Comparison of ENCODE assay signal across 15 cellular contexts in genomic region chr2:175136334-175137215, GRCh38. TPM values are rescaled to one million over a fixed set of nuclear protein-coding genes. Genes with fewer than 3 reads are reported as not detected.
DNase-seq lines count a peak whose midpoint lies in the region; ATAC-seq, FAIRE-seq and TF ChIP-seq lines count a peak whose summit lies in the region.
"Had no signal": no experiment of that assay in that cellular context is flagged by ENCODE, and none has a peak within 500 bp of the region (broad histone marks: within the 10 kb centered on the region; RNA-seq: fewer than 3 reads in every experiment).

No MANE protein-coding gene starts in this region.

- H3K9ac ChIP-seq in HUES6 (ENCODE audit: low read length) (no peak overlapping the region), kidney (ENCODE audit: low read length in 2 of 2) (no peak overlapping the region)
- H3K9ac ChIP-seq: BLaER1 treated with 17β-estradiol and CSF1 and Interleukin-3, amounts not matched to agents 10 nM and 100 nM; parathyroid adenoma had no signal

- H3K27ac ChIP-seq in HUES6 (ENCODE audit: low read depth, low read length) (0 out of 2 replicates have a peak overlapping the region, but pooled peaks have one; percentile 14), kidney (ENCODE audit: low read depth in 2 of 2, low read length in 2 of 2) (no peak overlapping the region)
- H3K27ac ChIP-seq: BLaER1 treated with 17β-estradiol and CSF1 and Interleukin-3, amounts not matched to agents 10 nM and 100 nM; left lung; parathyroid adenoma; thoracic aorta had no signal

- H3K9me3 ChIP-seq in HUES6 (ENCODE audit: control insufficient read depth, insufficient read depth, low read depth, low read length): no peaks in the 10 kb centered on the region
- no peaks in the 10 kb centered on the region for H3K9me3 ChIP-seq in kidney (ENCODE audit: control insufficient read depth in 1 of 2, low read length in 2 of 2)
- H3K9me3 ChIP-seq: BLaER1 treated with 17β-estradiol and CSF1 and Interleukin-3, amounts not matched to agents 10 nM and 100 nM; left lung; thoracic aorta had no signal

- no peaks in the 10 kb centered on the region for H3K27me3 ChIP-seq in HUES6 (ENCODE audit: control insufficient read depth, insufficient read depth, low read length)
- H3K27me3 ChIP-seq: BLaER1 treated with 17β-estradiol and CSF1 and Interleukin-3, amounts not matched to agents 10 nM and 100 nM; left lung had no signal

- H3K4me3 Mint-ChIP-seq in stimulated activated naive B cell treated with anti-CD40 and anti-IgM and Interleukin-4, amounts not matched to agents 10 μg/mL and 1 μg/mL and 100 μg/mL, for 72 hours: no peak overlapping the region

- H3K36me3 ChIP-seq in HUES6 (ENCODE audit: control insufficient read depth, insufficient read depth, low read length) (peaks cover 15% of the 10 kb centered on the region), kidney (ENCODE audit: control insufficient read depth in 1 of 2, insufficient read depth in 2 of 2, low read length in 2 of 2) (no peaks in the 10 kb centered on the region)
- H3K36me3 ChIP-seq: thoracic aorta had no signal

- H3K27ac Mint-ChIP-seq in stimulated activated naive B cell treated with anti-CD40 and anti-IgM and Interleukin-4, amounts not matched to agents 10 μg/mL and 1 μg/mL and 100 μg/mL, for 72 hours: no peak overlapping the region

- no peaks in the 10 kb centered on the region for H3K9me3 Mint-ChIP-seq in stimulated activated naive B cell treated with anti-CD40 and anti-IgM and Interleukin-4, amounts not matched to agents 10 μg/mL and 1 μg/mL and 100 μg/mL, for 72 hours

- in situ Hi-C loops in GM13977 (cut with MboI; ENCODE audit: low pct_unique_long_range_greater_than_20kb, low sequenced_read_pairs, unreplicated experiment): no loop called here

- no peak overlapping the region for H3K4me3 ChIP-seq in HUES6 (ENCODE audit: low read depth, low read length)
- no peak overlapping the region for H3K4me3 ChIP-seq in kidney (ENCODE audit: low read length in 2 of 2)
- H3K4me3 ChIP-seq: BLaER1 treated with 17β-estradiol and CSF1 and Interleukin-3, amounts not matched to agents 10 nM and 100 nM; left lung; thoracic aorta had no signal

- no peaks in the 10 kb centered on the region for H3K27me3 Mint-ChIP-seq in stimulated activated naive B cell treated with anti-CD40 and anti-IgM and Interleukin-4, amounts not matched to agents 10 μg/mL and 1 μg/mL and 100 μg/mL, for 72 hours

- TF ChIP-seq CTCF in GM13977 (IDR thresholded peaks at IDR 0.05; ENCODE audit: extremely low read depth, insufficient read depth, missing control alignments) (no peak), kidney (IDR thresholded peaks at IDR 0.05; ENCODE audit: borderline replicate concordance, extremely low read depth, insufficient read depth) (no peak)

- ATAC-seq in GM19395 (IDR thresholded peaks at IDR 0.05; ENCODE audit: unreplicated experiment): peak; percentile 81
- peak; percentile 65 for ATAC-seq in HG02763 (IDR thresholded peaks at IDR 0.05; ENCODE audit: unreplicated experiment)
- ATAC-seq in stimulated activated naive B cell treated with anti-CD40 and anti-IgM and Interleukin-4, amounts not matched to agents 10 μg/mL and 1 μg/mL and 100 μg/mL, for 72 hours (replicated peaks): no peak
- ATAC-seq: left lung had no signal

- DNase-seq in GM13977 (ENCODE audit: low spot score): peak; percentile 7
- no peak for DNase-seq in H4 (ENCODE audit: low spot score)
- DNase-seq in stimulated activated naive B cell treated with anti-CD40 and anti-IgM and Interleukin-4, amounts not matched to agents 10 μg/mL and 1 μg/mL and 100 μg/mL, for 72 hours: no peak
- DNase-seq in kidney: no peak
- no peak for DNase-seq in NCI-H446 treated with DMSO at 0.1 percent for 48 hours (lab: John Stamatoyannopoulos, UW)
- DNase-seq: activated effector memory CD4-positive, alpha-beta T cell treated with Interleukin-2 at 50 U/mL for 16 hours; left lung; NCI-H1930 had no signal

- intact Hi-C loops in kidney (cut with DNase I): no loop called here

- no peak for FAIRE-seq in kidney (lab: Jason Lieb, UNC)
- FAIRE-seq: colon had no signal

- peaks cover 11 to 39% of the 10 kb centered on the region in 2 donors for H3K4me1 Mint-ChIP-seq in stimulated activated naive B cell treated with anti-CD40 and anti-IgM and Interleukin-4, amounts not matched to agents 10 μg/mL and 1 μg/mL and 100 μg/mL, for 72 hours

- H3K36me3 Mint-ChIP-seq in stimulated activated naive B cell treated with anti-CD40 and anti-IgM and Interleukin-4, amounts not matched to agents 10 μg/mL and 1 μg/mL and 100 μg/mL, for 72 hours: peaks cover 18 to 38% of the 10 kb centered on the region in 2 donors

- H3K4me1 ChIP-seq in HUES6 (ENCODE audit: control insufficient read depth, insufficient read depth, low read length) (peaks cover 18% of the 10 kb centered on the region; the same call in 1 of the 2 replicates), kidney (ENCODE audit: control insufficient read depth in 1 of 2, insufficient read depth in 1 of 2, low read depth in 1 of 2, low read length in 2 of 2) (no peaks in the 10 kb centered on the region)
- H3K4me1 ChIP-seq: left lung had no signal

RNA-seq across cellular contexts. Expression of gene ATF2, which starts 31.4 kb away (rescaled TPM):
- total RNA-seq in H4 (2014; rRNA removed; shearing (Covaris generic)): 25.2 and 30.0 TPM in 2 replicates
- total RNA-seq in kidney: 55.6 TPM
- 14.1 TPM for polyA plus RNA-seq in kidney (ENCODE audit: insufficient read depth, low read depth, low replicate concordance)

RNA-seq across cellular contexts. Expression of gene ATP5MC3, which starts 44.9 kb away (rescaled TPM):
- 230 and 264 TPM in 2 replicates for total RNA-seq in H4 (2014; rRNA removed; shearing (Covaris generic))
- 189 TPM for total RNA-seq in kidney
- polyA plus RNA-seq in kidney (ENCODE audit: insufficient read depth, low read depth, low replicate concordance): 990 TPM

Comparison
In these comparisons a context has a peak if more than half of its experiments do, and no peak if none do; other contexts are left out.
1. ATAC-seq: peak in GM19395 (single experiment) and HG02763 (single experiment); none in stimulated activated naive B cell treated with anti-CD40 and anti-IgM and Interleukin-4, amounts not matched to agents 10 μg/mL and 1 μg/mL and 100 μg/mL, for 72 hours (0 of 2).